ENCODE assay signal across 2 cellular contexts in genomic region chr2:179884193-179884592, GRCh38.
TF ChIP-seq lines count a peak whose summit lies in the region.

No MANE protein-coding gene starts in this region.

TF ChIP-seq in HepG2, 621 proteins besides CTCF, POLR2A, EP300 and RAD21 (continued from another document):
- TF ChIP-seq ZBTB10 (CRISPR knock-in tag; IDR thresholded peaks at IDR 0.05; ENCODE audit: borderline replicate concordance) (no peak), ZFP36L2 (CRISPR knock-in tag; IDR thresholded peaks at IDR 0.05) (no peak), ZNF292 (CRISPR knock-in tag; IDR thresholded peaks at IDR 0.05; ENCODE audit: borderline replicate concordance, low read depth) (no peak), KDM5A (IDR thresholded peaks at IDR 0.05; ENCODE audit: borderline replicate concordance, low read length) (no peak), HCFC1 (IDR thresholded peaks at IDR 0.05; ENCODE audit: low read depth, low read length) (no peak), ELF1 (CRISPR knock-in tag; IDR thresholded peaks at IDR 0.05) (no peak), PATZ1 (CRISPR knock-in tag; IDR thresholded peaks at IDR 0.05) (no peak)

TF ChIP-seq in WTC11, 78 proteins besides CTCF, POLR2A, EP300 and RAD21 (continued from another document):
- TF ChIP-seq ZNF396 (CRISPR knock-in tag; IDR thresholded peaks at IDR 0.05; ENCODE audit: borderline replicate concordance) (no peak), SMAD3 (CRISPR knock-in tag; IDR thresholded peaks at IDR 0.05; ENCODE audit: borderline replicate concordance) (no peak), E2F1 (CRISPR knock-in tag; IDR thresholded peaks at IDR 0.05) (no peak), CREM (CRISPR knock-in tag; IDR thresholded peaks at IDR 0.05) (no peak), TEAD1 (CRISPR knock-in tag; IDR thresholded peaks at IDR 0.05) (no peak), NFATC4 (CRISPR knock-in tag; IDR thresholded peaks at IDR 0.05) (no peak), ATF1 (CRISPR knock-in tag; IDR thresholded peaks at IDR 0.05) (no peak), AR (CRISPR knock-in tag; IDR thresholded peaks at IDR 0.05) (no peak), MLX (CRISPR knock-in tag; IDR thresholded peaks at IDR 0.05) (no peak), NFYB (CRISPR knock-in tag; conservative IDR thresholded peaks at IDR 0.05; ENCODE audit: low read depth) (no peak), E2F4 (CRISPR knock-in tag; IDR thresholded peaks at IDR 0.05; ENCODE audit: borderline replicate concordance, low read depth) (no peak), JAZF1 (CRISPR knock-in tag; IDR thresholded peaks at IDR 0.05) (no peak), CBFB (CRISPR knock-in tag; IDR thresholded peaks at IDR 0.05; ENCODE audit: low read depth) (no peak), ZNF281 (CRISPR knock-in tag; IDR thresholded peaks at IDR 0.05) (no peak), RORB (CRISPR knock-in tag; IDR thresholded peaks at IDR 0.05) (no peak)
